8 cellular contexts compared by ENCODE assay signal in genomic region chr18:50262977-50263376, GRCh38. TPM values are rescaled to one million over a fixed set of nuclear protein-coding genes. Genes with fewer than 3 reads are reported as not detected.
"Had no signal": no experiment of that assay in that cellular context is flagged by ENCODE, and none has a peak within 500 bp of the region (broad histone marks: within the 10 kb centered on the region; RNA-seq: fewer than 3 reads in every experiment).

No MANE protein-coding gene starts in this region.

- DNase-seq: GDM1, GF-D8 had no signal

- FAIRE-seq: G401.6, GM12891, GM12892, GM18507, GM19239 had no signal

RNA-seq across cellular contexts. Expression of gene CFAP53, which starts 3.3 kb away (rescaled TPM):
- total RNA-seq: G401 had no signal
